10 cellular contexts compared by ENCODE assay signal in genomic region chr15:88255109-88255495, GRCh38. TPM values are rescaled to one million over a fixed set of nuclear protein-coding genes. Genes with fewer than 3 reads are reported as not detected.
DNase-seq lines count a peak whose midpoint lies in the region; ATAC-seq and TF ChIP-seq lines count a peak whose summit lies in the region.
"Had no signal": no experiment of that assay in that cellular context is flagged by ENCODE, and none has a peak within 500 bp of the region (broad histone marks: within the 10 kb centered on the region; RNA-seq: fewer than 3 reads in every experiment).

No MANE protein-coding gene starts in this region.

- POLR2A ChIA-PET in activated naive CD8-positive, alpha-beta T cell treated with anti-CD3 and anti-CD28 coated beads, Interleukin-2, amount 10 ng/mL, durations not matched to agents 7 days and 5 days (lab: Charles Lee), result no interaction called here

- WGBS in stomach, 5 donors, result 4 to 8% (median 5%) methylated on average over 22 of the region's 22 CpGs

- H3K4me3 Mint-ChIP-seq in activated naive CD8-positive, alpha-beta T cell treated with anti-CD3 and anti-CD28 coated beads, Interleukin-2, amount 10 ng/mL, durations not matched to agents 7 days and 5 days, result peak overlapping the region; percentile 42

- no peak for TF ChIP-seq CTCF in stomach (IDR thresholded peaks at IDR 0.05)

- no peaks in the 10 kb centered on the region for H3K27me3 ChIP-seq in layer of hippocampus (ENCODE audit: control insufficient read depth, insufficient read depth, low read length)
- peaks cover 24 to 87% (median 64%) of the 10 kb centered on the region in 3 donors for H3K27me3 ChIP-seq in stomach

- no peaks in the 10 kb centered on the region for H3K9me3 Mint-ChIP-seq in activated naive CD8-positive, alpha-beta T cell treated with anti-CD3 and anti-CD28 coated beads, Interleukin-2, amount 10 ng/mL, durations not matched to agents 7 days and 5 days

- TF ChIP-seq POLR2A in stomach (IDR thresholded peaks at IDR 0.05), result no peak

- peaks cover 15% of the 10 kb centered on the region for H3K4me1 Mint-ChIP-seq in activated naive CD8-positive, alpha-beta T cell treated with anti-CD3 and anti-CD28 coated beads, Interleukin-2, amount 10 ng/mL, durations not matched to agents 7 days and 5 days

- H3K9me3 ChIP-seq in stomach, result no peaks in the 10 kb centered on the region

- peak overlapping the region; percentile 73 for H3K27ac ChIP-seq in layer of hippocampus (ENCODE audit: low read depth, low read length)
- peak overlapping the region in 2 of 5 donors; percentile 8 to 65 for H3K27ac ChIP-seq in stomach

- H3K27ac Mint-ChIP-seq in activated naive CD8-positive, alpha-beta T cell treated with anti-CD3 and anti-CD28 coated beads, Interleukin-2, amount 10 ng/mL, durations not matched to agents 7 days and 5 days, result no peak overlapping the region

- TF ChIP-seq EP300 in stomach (IDR thresholded peaks at IDR 0.05), result no peak

- peaks cover 57% of the 10 kb centered on the region for H3K27me3 Mint-ChIP-seq in activated naive CD8-positive, alpha-beta T cell treated with anti-CD3 and anti-CD28 coated beads, Interleukin-2, amount 10 ng/mL, durations not matched to agents 7 days and 5 days

- peaks cover 9 to 37% (median 32%) of the 10 kb centered on the region in 4 donors for H3K4me1 ChIP-seq in stomach

- DNase-seq in activated CD4-positive, alpha-beta T cell treated with anti-CD3 and anti-CD28 coated beads for 48 hours, result peak; percentile 16
- no peak for DNase-seq in activated CD4-positive, alpha-beta T cell treated with anti-CD3 and anti-CD28 coated beads for 4 hours
- no peak for DNase-seq in activated naive CD8-positive, alpha-beta T cell treated with anti-CD3 and anti-CD28 coated beads, Interleukin-2, amount 10 ng/mL, durations not matched to agents 7 days and 5 days
- no peak for DNase-seq in stomach
- no peak for DNase-seq in HuH-7 (ENCODE audit: low spot score)
- DNase-seq in COLO829 (ENCODE audit: low spot score), result no peak
- no peak for DNase-seq in T-helper 9 cell
- DNase-seq: cerebellar nuclear complex, NCI-H2081 had no signal

- intact Hi-C loops in stomach (cut with DNase I; ENCODE audit: low total_unique reads), result no loop called here

- H3K36me3 ChIP-seq in stomach, result no peaks in the 10 kb centered on the region

- no peaks in the 10 kb centered on the region for H3K36me3 Mint-ChIP-seq in activated naive CD8-positive, alpha-beta T cell treated with anti-CD3 and anti-CD28 coated beads, Interleukin-2, amount 10 ng/mL, durations not matched to agents 7 days and 5 days

- ATAC-seq in activated naive CD8-positive, alpha-beta T cell treated with anti-CD3 and anti-CD28 coated beads, Interleukin-2, amount 10 ng/mL, durations not matched to agents 7 days and 5 days (ENCODE audit: low read depth), result no peak

- H3K4me3 ChIP-seq in stomach, result peak overlapping the region; percentile 32 to 48 (median 46)

RNA-seq across cellular contexts. Expression of gene NTRK3, which starts 1.4 kb away (rescaled TPM):
- not detected for total RNA-seq in activated naive CD8-positive, alpha-beta T cell treated with anti-CD3 and anti-CD28 coated beads, Interleukin-2, amount 10 ng/mL, durations not matched to agents 7 days and 5 days
- 10 to 100 TPM in 1 of 5 donors, 1 to 10 TPM in 2, under 1 TPM in 2; under 0.01 to 18.2 (median 1.0) TPM for total RNA-seq in stomach
- 1 to 10 TPM in 1 of 3 donors, under 1 TPM in 1, not detected in 1; 0.25 to 1.4 TPM for polyA plus RNA-seq in stomach
